In the genomic region with DNA sequence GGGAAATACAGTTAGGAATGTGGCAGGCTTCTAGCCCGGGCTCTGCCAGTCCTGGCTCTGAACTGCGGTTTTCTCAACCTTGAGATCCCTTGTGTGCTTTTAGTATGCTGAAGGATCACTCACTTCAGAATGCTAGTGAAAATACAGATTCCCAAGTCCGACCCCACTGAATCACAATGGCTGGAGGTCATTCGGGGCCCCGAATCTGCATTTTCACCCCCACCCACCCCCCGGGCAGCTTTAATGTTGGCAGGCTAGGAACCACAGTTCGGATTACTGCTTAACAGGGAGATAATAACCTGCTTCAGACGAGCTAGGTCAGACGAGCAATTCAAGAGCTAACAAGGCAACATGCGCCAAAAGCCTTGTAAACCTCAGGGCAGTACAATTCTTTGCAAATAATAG, we compare ENCODE assay signal across 8 cellular contexts. TPM values are rescaled to one million over a fixed set of nuclear protein-coding genes. Genes with fewer than 3 reads are reported as not detected.
DNase-seq lines count a peak whose midpoint lies in the region; ATAC-seq and TF ChIP-seq lines count a peak whose summit lies in the region.

No MANE protein-coding gene starts in this region.

- no peaks in the 10 kb centered on the region for H3K9me3 Mint-ChIP-seq in activated T-cell treated with anti-CD3 and anti-CD28 coated beads, Interleukin-2, amount 50 U/mL, for 72 hours
- H3K9me3 Mint-ChIP-seq in activated CD8-positive, alpha-beta T cell treated with anti-CD3 and anti-CD28 coated beads, Interleukin-2, amount 10 ng/mL, durations not matched to agents 7 days and 5 days (ENCODE audit: insufficient read depth), result no peaks in the 10 kb centered on the region

- no peak for DNase-seq in activated T-cell treated with anti-CD3 and anti-CD28 coated beads, Interleukin-2, amount 50 U/mL, for 72 hours
- DNase-seq in activated T-cell treated with anti-CD3 and anti-CD28 coated beads, Interleukin-2, amount 50 U/mL, for 48 hours, result no peak
- DNase-seq in activated CD8-positive, alpha-beta T cell treated with anti-CD3 and anti-CD28 coated beads, Interleukin-2, amount 10 ng/mL, durations not matched to agents 7 days and 5 days, result no peak
- DNase-seq in right cardiac atrium (no peak), spleen (no peak)

- POLR2A ChIA-PET in activated CD8-positive, alpha-beta T cell treated with anti-CD3 and anti-CD28 coated beads, Interleukin-2, amount 10 ng/mL, durations not matched to agents 7 days and 5 days (lab: Charles Lee), result interaction anchor here (0.5 to 4.7 kb wide), 11 partner anchors 14 to 1805 kb away, joined by 3 to 32 read pairs (median 4); a partner anchor contains a TSS

- CTCF ChIA-PET in activated CD8-positive, alpha-beta T cell treated with anti-CD3 and anti-CD28 coated beads, Interleukin-2, amount 10 ng/mL, durations not matched to agents 7 days and 5 days (lab: Charles Lee), result interaction anchor here (1.1 to 3.0 kb wide), 8 partner anchors 12 to 155 kb away, joined by 3 to 18 read pairs (median 4); no protein-coding TSS in a partner anchor

- no peak for ATAC-seq in activated T-cell treated with anti-CD3 and anti-CD28 coated beads, Interleukin-2, amount 50 U/mL, for 72 hours (replicated peaks in 1 of 2)
- ATAC-seq in activated CD8-positive, alpha-beta T cell treated with anti-CD3 and anti-CD28 coated beads, Interleukin-2, amount 10 ng/mL, durations not matched to agents 7 days and 5 days, result no peak
- ATAC-seq in right cardiac atrium (no peak), GM19467 (IDR thresholded peaks at IDR 0.05; ENCODE audit: unreplicated experiment) (no peak), HG03097 (IDR thresholded peaks at IDR 0.05; ENCODE audit: low FRiP score, unreplicated experiment) (no peak), HG02571 (IDR thresholded peaks at IDR 0.05; ENCODE audit: unreplicated experiment) (no peak)

- WGBS in right cardiac atrium, result 13% methylated on average over 10 of the region's 10 CpGs
- WGBS in spleen, 5 donors, result 18 to 35% (median 26%) methylated on average over 10 of the region's 10 CpGs

- no peak for TF ChIP-seq CTCF in spleen (IDR thresholded peaks at IDR 0.05 in 8 of 11, conservative IDR thresholded peaks at IDR 0.05 in 3 of 11)

- TF ChIP-seq POLR2A in spleen (IDR thresholded peaks at IDR 0.05), result no peak

- intact Hi-C loops in right cardiac atrium (cut with DNase I) (loop anchor here in 1 of 4 donors (5.0 kb wide), 1 partner anchor 101 kb away; no protein-coding TSS in a partner anchor), spleen (cut with DNase I; ENCODE audit: low total_unique reads) (no loop called here)

- H3K9me3 ChIP-seq in right cardiac atrium (ENCODE audit: control insufficient read depth, low read length) (no peaks in the 10 kb centered on the region), spleen (no peaks in the 10 kb centered on the region)

- no peaks in the 10 kb centered on the region for H3K36me3 ChIP-seq in spleen

- peak overlapping the region; percentile 98 for H3K4me3 ChIP-seq in right cardiac atrium (ENCODE audit: low read length)
- H3K4me3 ChIP-seq in spleen, result peak overlapping the region; percentile 8 to 90 (median 52)

- peak overlapping the region; percentile 58 for H3K27ac Mint-ChIP-seq in activated T-cell treated with anti-CD3 and anti-CD28 coated beads, Interleukin-2, amount 50 U/mL, for 72 hours
- peak overlapping the region; percentile 86 for H3K27ac Mint-ChIP-seq in activated CD8-positive, alpha-beta T cell treated with anti-CD3 and anti-CD28 coated beads, Interleukin-2, amount 10 ng/mL, durations not matched to agents 7 days and 5 days

- H3K4me1 ChIP-seq in right cardiac atrium (ENCODE audit: control insufficient read depth, insufficient read depth, low read length) (peaks cover 20% of the 10 kb centered on the region), spleen (peaks cover 42 to 67% (median 50%) of the 10 kb centered on the region in 6 donors)

- H3K36me3 Mint-ChIP-seq in activated T-cell treated with anti-CD3 and anti-CD28 coated beads, Interleukin-2, amount 50 U/mL, for 72 hours (ENCODE audit: insufficient read depth in 2 of 2), result peaks cover 6 to 11% of the 10 kb centered on the region in 2 donors
- peaks cover 18% of the 10 kb centered on the region for H3K36me3 Mint-ChIP-seq in activated CD8-positive, alpha-beta T cell treated with anti-CD3 and anti-CD28 coated beads, Interleukin-2, amount 10 ng/mL, durations not matched to agents 7 days and 5 days (ENCODE audit: low read depth)

- peak overlapping the region; percentile 85 to 89 for H3K4me3 Mint-ChIP-seq in activated T-cell treated with anti-CD3 and anti-CD28 coated beads, Interleukin-2, amount 50 U/mL, for 72 hours
- peak overlapping the region; percentile 83 for H3K4me3 Mint-ChIP-seq in activated CD8-positive, alpha-beta T cell treated with anti-CD3 and anti-CD28 coated beads, Interleukin-2, amount 10 ng/mL, durations not matched to agents 7 days and 5 days

- H3K27me3 Mint-ChIP-seq in activated T-cell treated with anti-CD3 and anti-CD28 coated beads, Interleukin-2, amount 50 U/mL, for 72 hours (ENCODE audit: low read depth), result no peaks in the 10 kb centered on the region
- H3K27me3 Mint-ChIP-seq in activated CD8-positive, alpha-beta T cell treated with anti-CD3 and anti-CD28 coated beads, Interleukin-2, amount 10 ng/mL, durations not matched to agents 7 days and 5 days (ENCODE audit: low read depth), result no peaks in the 10 kb centered on the region

- peaks cover 54% of the 10 kb centered on the region for H3K4me1 Mint-ChIP-seq in activated T-cell treated with anti-CD3 and anti-CD28 coated beads, Interleukin-2, amount 50 U/mL, for 72 hours (ENCODE audit: low read depth)
- H3K4me1 Mint-ChIP-seq in activated CD8-positive, alpha-beta T cell treated with anti-CD3 and anti-CD28 coated beads, Interleukin-2, amount 10 ng/mL, durations not matched to agents 7 days and 5 days (ENCODE audit: low read depth), result peaks cover 45% of the 10 kb centered on the region

- H3K27me3 ChIP-seq in right cardiac atrium (ENCODE audit: control insufficient read depth, insufficient read depth) (no peaks in the 10 kb centered on the region), spleen (replicated peaks in 1 of 7) (no peaks in the 10 kb centered on the region)

- H3K27ac ChIP-seq in right cardiac atrium (ENCODE audit: low read length) (peak overlapping the region; percentile 83), spleen (peak overlapping the region; percentile 45 to 100 (median 98))

RNA-seq across cellular contexts. Expression of a gene that starts 0.5 kb away (rescaled TPM):
- 10 to 100 TPM; 60.3 to 73.8 TPM for total RNA-seq in activated T-cell treated with anti-CD3 and anti-CD28 coated beads, Interleukin-2, amount 50 U/mL, for 72 hours
- total RNA-seq in activated CD8-positive, alpha-beta T cell treated with anti-CD3 and anti-CD28 coated beads, Interleukin-2, amount 10 ng/mL, durations not matched to agents 7 days and 5 days, result 10 to 100 TPM; 40.0 to 43.1 TPM
- total RNA-seq in right cardiac atrium (10 to 100 TPM; 16.5 to 25.9 (median 22.1) TPM), spleen (100 to 1,000 TPM in 3 of 7 donors, 10 to 100 TPM in 4; 76.1 to 120 (median 96.1) TPM)
- polyA plus RNA-seq in right cardiac atrium (9.1 TPM), spleen (10 to 100 TPM; 10.7 to 20.4 (median 11.3) TPM)

RNA-seq across cellular contexts. Expression of a gene that starts 36.2 kb away (rescaled TPM):
- total RNA-seq in activated T-cell treated with anti-CD3 and anti-CD28 coated beads, Interleukin-2, amount 50 U/mL, for 72 hours, result not detected
- not detected for total RNA-seq in activated CD8-positive, alpha-beta T cell treated with anti-CD3 and anti-CD28 coated beads, Interleukin-2, amount 10 ng/mL, durations not matched to agents 7 days and 5 days
- not detected for total RNA-seq in right cardiac atrium
- not detected for polyA plus RNA-seq in right cardiac atrium
- total RNA-seq in spleen, result not detected
- not detected for polyA plus RNA-seq in spleen
